ENCODE assay signal across 1 cellular context in the genomic region with DNA sequence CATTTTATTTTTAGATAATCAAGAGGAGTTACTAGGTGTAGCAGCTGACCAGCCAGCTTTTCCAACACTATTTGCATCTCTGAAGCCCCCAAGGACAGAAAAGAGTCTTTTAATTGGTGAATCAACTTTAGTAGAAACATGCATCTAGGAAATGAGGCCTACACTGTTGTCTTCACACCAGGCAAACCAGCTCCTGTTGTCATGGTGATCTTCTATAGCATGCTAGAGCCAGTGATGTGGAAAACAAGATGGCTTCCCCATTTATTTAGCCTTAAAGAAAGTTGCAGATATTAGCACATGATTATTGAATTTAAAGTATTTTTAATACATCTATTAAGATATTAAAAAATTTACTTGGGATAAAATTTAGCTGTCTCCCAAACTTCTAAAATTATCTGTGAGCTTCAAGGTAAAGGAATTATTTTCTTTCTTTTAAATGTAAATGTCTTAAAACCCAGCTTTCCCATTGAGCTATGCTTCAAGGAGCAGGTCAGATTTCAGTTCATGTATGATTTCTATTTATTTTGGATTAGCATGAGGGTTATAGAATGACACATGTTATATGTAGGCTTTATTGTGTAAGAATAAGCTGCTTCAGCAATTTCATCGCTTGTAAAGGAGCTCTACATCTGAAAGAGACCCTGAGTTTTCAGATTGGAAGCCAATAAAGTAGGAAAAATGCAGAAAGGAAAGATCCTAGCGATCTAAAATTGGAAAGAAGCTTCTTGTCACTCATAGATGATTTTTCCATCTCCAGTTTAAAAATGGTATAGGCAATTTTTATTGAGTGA.
TF ChIP-seq lines count a peak whose summit lies in the region.

No MANE protein-coding gene starts in this region.

TF ChIP-seq in HepG2, 621 proteins besides CTCF, POLR2A, EP300 and RAD21:
- TF ChIP-seq, protein P1, sequence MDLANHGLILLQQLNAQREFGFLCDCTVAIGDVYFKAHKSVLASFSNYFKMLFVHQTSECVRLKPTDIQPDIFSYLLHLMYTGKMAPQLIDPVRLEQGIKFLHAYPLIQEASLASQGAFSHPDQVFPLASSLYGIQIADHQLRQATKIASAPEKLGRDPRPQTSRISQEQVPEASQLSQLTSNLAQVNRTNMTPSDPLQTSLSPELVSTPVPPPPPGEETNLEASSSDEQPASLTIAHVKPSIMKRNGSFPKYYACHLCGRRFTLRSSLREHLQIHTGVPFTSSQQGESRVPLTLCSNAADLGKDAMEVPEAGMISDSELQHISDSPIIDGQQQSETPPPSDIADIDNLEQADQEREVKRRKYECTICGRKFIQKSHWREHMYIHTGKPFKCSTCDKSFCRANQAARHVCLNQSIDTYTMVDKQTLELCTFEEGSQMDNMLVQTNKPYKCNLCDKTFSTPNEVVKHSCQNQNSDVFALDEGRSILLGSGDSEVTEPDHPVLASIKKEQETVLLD (CRISPR knock-in tag; IDR thresholded peaks at IDR 0.05; ENCODE audit: low read depth): no peak
- TF ChIP-seq FOXA1 (IDR thresholded peaks at IDR 0.05) (no peak), FOXA1 (CRISPR knock-in tag; IDR thresholded peaks at IDR 0.05) (no peak), ZNF724P (CRISPR knock-in tag; IDR thresholded peaks at IDR 0.05; ENCODE audit: borderline replicate concordance) (no peak), GTF2F1 (IDR thresholded peaks at IDR 0.05; ENCODE audit: low read length) (no peak), PRPF4 (IDR thresholded peaks at IDR 0.05; ENCODE audit: low read depth, low read length, poor library complexity, severe bottlenecking) (no peak), MAFF (IDR thresholded peaks at IDR 0.05; ENCODE audit: low read depth, low read length) (peak; percentile 62), MAFK (conservative IDR thresholded peaks at IDR 0.05 in 1 of 2, IDR thresholded peaks at IDR 0.05 in 1 of 2; ENCODE audit: low read length in 2 of 2) (peak; percentile 60 to 76)
TF ChIP-seq in HepG2: peak in this region for 2.
